Comparison of ENCODE assay signal across 8 cellular contexts in genomic region chr17:4899341-4900230, GRCh38. TPM values are rescaled to one million over a fixed set of nuclear protein-coding genes. Genes with fewer than 3 reads are reported as not detected.
A peak's percentile ranks its signal among the peaks of the same experiment; 100 is the strongest.
DNase-seq lines count a peak whose midpoint lies in the region; ATAC-seq and TF ChIP-seq lines count a peak whose summit lies in the region.

TSS of gene C17orf107 (plus strand) at chr17:4899536. CDS start at chr17:4899763, 227 bp downstream.

- 85 to 87% methylated on average over 50 to 60 of the region's 60 CpGs for WGBS in endodermal cell (ENCODE audit: insufficient coverage in 1 of 2, insufficient read length in 1 of 2), 2 experiments

- intact Hi-C loops in mucosa of descending colon (cut with DNase I, micrococcal nuclease): loop anchor here in 1 of 2 donors (10.0 kb wide), 1 partner anchor 175 kb away; no protein-coding TSS in a partner anchor

- H3K4me3 ChIP-seq in LNCaP clone FGC (ENCODE audit: low read depth, low read length) (peak within 1 kb of the TSS; percentile 53), endodermal cell (ENCODE audit: low read length) (no peak within 1 kb of the TSS), mucosa of descending colon (peak within 1 kb of the TSS; percentile 17)

- peak within 1 kb of the TSS; percentile 17 for H3K27ac ChIP-seq in endodermal cell (ENCODE audit: low read depth, low read length)

- H3K9ac ChIP-seq in endodermal cell (ENCODE audit: extremely low read depth, low read length, poor library complexity, severe bottlenecking): no peak within 1 kb of the TSS

- H3K4me1 Mint-ChIP-seq in endodermal cell: peaks cover 6% of the 10 kb centered on the region

- H3K27ac Mint-ChIP-seq in endodermal cell: peak within 1 kb of the TSS; percentile 88

- no peaks in the 10 kb centered on the region for H3K4me1 ChIP-seq in endodermal cell (ENCODE audit: control insufficient read depth, insufficient read depth, low read length)
- peaks cover 40% of the 10 kb centered on the region for H3K4me1 ChIP-seq in mucosa of descending colon (ENCODE audit: low read depth)

- no peaks in the 10 kb centered on the region for H3K27me3 ChIP-seq in endodermal cell (ENCODE audit: control insufficient read depth, insufficient read depth, low read length, poor library complexity, severe bottlenecking)

- H3K9me3 ChIP-seq in endodermal cell (ENCODE audit: control insufficient read depth, low read length) (no peaks in the 10 kb centered on the region), mucosa of descending colon (no peaks in the 10 kb centered on the region)

- TF ChIP-seq CTCF in LNCaP clone FGC (IDR thresholded peaks at IDR 0.05; ENCODE audit: control insufficient read depth, extremely low read depth, insufficient read depth): no peak
- TF ChIP-seq CTCF in endodermal cell (conservative IDR thresholded peaks at IDR 0.05): no peak
- no peak for TF ChIP-seq CTCF in mucosa of descending colon (IDR thresholded peaks at IDR 0.05)

- H3K36me3 ChIP-seq in endodermal cell (ENCODE audit: control insufficient read depth, insufficient read depth, low read length): peaks cover 9% of the 10 kb centered on the region
- H3K36me3 ChIP-seq in mucosa of descending colon (ENCODE audit: low read depth): peaks cover under 1% of the 10 kb centered on the region

- DNase-seq in ELF-1 (ENCODE audit: low read depth, low spot score): peak; percentile 91
- DNase-seq in LNCaP clone FGC (ENCODE audit: low read depth): no peak
- peak; percentile 92 for DNase-seq in activated CD8-positive, alpha-beta memory T cell treated with anti-CD3 and anti-CD28 coated beads, Interleukin-2, amount 50 U/mL, for 1 hour (ENCODE audit: extremely low read depth)
- DNase-seq in endodermal cell: peak; percentile 91
- DNase-seq in mucosa of descending colon: peak; percentile 89 to 93 (median 90)
- peak; percentile 86 to 87 for DNase-seq in stimulated activated CD8-positive, alpha-beta memory T cell treated with anti-CD3 and anti-CD28 coated beads, Interleukin-2, amount 100 ng/mL, for 1 hour (ENCODE audit: low read depth in 2 of 2)
- no peak for DNase-seq in ureter (ENCODE audit: low spot score)

- H3K4me3 Mint-ChIP-seq in endodermal cell: peak within 1 kb of the TSS; percentile 68

- peak; percentile 75 for ATAC-seq in mucosa of descending colon
- no peak for ATAC-seq in HG03108 (IDR thresholded peaks at IDR 0.05; ENCODE audit: unreplicated experiment)

- peaks cover 12% of the 10 kb centered on the region for H3K27me3 Mint-ChIP-seq in endodermal cell (ENCODE audit: insufficient read depth)

- H3K36me3 Mint-ChIP-seq in endodermal cell (ENCODE audit: low read depth): peaks cover 15% of the 10 kb centered on the region

- no peaks in the 10 kb centered on the region for H3K9me3 Mint-ChIP-seq in endodermal cell

RNA-seq across cellular contexts. Expression of gene C17orf107, which starts in this region (rescaled TPM):
- total RNA-seq in endodermal cell (1 to 10 TPM in 1 of 2 donors, under 1 TPM in 1; 0.82 to 4.8 TPM), mucosa of descending colon (1 to 10 TPM in 1 of 3 donors, under 1 TPM in 2; 0.52 to 2.6 (median 0.80) TPM), ureter (4.6 TPM)
- polyA plus RNA-seq in endodermal cell (2013, experiment 1 of 2): 1.00 TPM
- 0.62 TPM for polyA plus RNA-seq in endodermal cell (2013, experiment 2 of 2)

Comparison
In these comparisons a context has a peak if more than half of its experiments do, and no peak if none do; other contexts are left out.
1. DNase-seq: peak in ELF-1 (single experiment), activated CD8-positive, alpha-beta memory T cell treated with anti-CD3 and anti-CD28 coated beads, Interleukin-2, amount 50 U/mL, for 1 hour (single experiment), endodermal cell (single experiment), mucosa of descending colon (3 of 3) and stimulated activated CD8-positive, alpha-beta memory T cell treated with anti-CD3 and anti-CD28 coated beads, Interleukin-2, amount 100 ng/mL, for 1 hour (2 of 2); none in LNCaP clone FGC (single experiment) and ureter (single experiment).